ENCODE assay signal across 9 cellular contexts in the genomic region with DNA sequence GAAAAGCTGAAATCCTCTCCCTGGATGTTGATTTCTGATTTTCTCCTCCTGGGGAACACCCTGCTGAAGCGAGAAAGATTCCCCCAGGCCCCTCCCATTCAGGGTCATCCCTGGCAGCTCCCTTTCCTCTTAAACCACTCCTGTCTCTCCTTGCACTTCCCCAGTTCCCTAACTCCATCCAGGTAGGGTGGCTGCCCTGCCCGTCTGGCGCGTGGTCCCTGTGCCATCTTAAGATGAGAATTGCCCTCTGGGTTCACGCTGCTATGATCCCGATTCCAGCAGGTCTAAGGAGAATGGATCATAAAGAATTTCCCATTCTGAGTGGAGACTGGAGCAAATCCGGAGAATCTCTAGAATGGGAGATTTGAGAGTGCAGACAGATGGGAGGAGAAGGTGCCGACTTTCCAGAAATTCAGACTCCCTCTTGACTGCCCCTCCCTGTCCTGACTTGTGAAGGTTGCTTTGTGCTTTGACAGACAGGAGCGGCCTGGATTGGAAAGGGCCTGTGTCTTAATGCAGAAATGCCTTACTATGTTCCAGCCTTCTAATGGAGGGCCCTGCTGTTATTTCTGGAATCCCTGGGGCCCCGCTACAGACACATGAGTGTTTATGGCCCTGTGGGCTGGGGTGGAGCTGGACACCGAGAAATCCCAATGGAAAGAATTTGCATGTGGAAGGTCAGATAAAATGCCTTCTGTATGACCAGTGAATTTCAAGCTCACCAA. TPM values are rescaled to one million over a fixed set of nuclear protein-coding genes. Genes with fewer than 3 reads are reported as not detected.
DNase-seq lines count a peak whose midpoint lies in the region; ATAC-seq and TF ChIP-seq lines count a peak whose summit lies in the region.
"Had no signal": no experiment of that assay in that cellular context is flagged by ENCODE, and none has a peak within 500 bp of the region (broad histone marks: within the 10 kb centered on the region; RNA-seq: fewer than 3 reads in every experiment).

No MANE protein-coding gene starts in this region.

- ATAC-seq in stimulated activated naive CD8-positive, alpha-beta T cell treated with anti-CD3 and anti-CD28 coated beads, Interleukin-15, Interleukin-2, amounts not matched to agents 100 U/mL and 50 U/mL, for 24 hours = no peak
- ATAC-seq in HG02588 (IDR thresholded peaks at IDR 0.05; ENCODE audit: unreplicated experiment) = no peak
- no peak for ATAC-seq in HG02678 (IDR thresholded peaks at IDR 0.05; ENCODE audit: unreplicated experiment)

- H3K27ac ChIP-seq in mesenchymal stem cell (ENCODE audit: low read length, poor library complexity, severe bottlenecking) (no peak overlapping the region), vagina (peak overlapping the region; percentile 49)

- peak overlapping the region; percentile 96 for H4K8ac ChIP-seq in mesenchymal stem cell (ENCODE audit: low read length)

- peaks cover 38% of the 10 kb centered on the region for H3K4me1 Mint-ChIP-seq in stimulated activated naive CD8-positive, alpha-beta T cell treated with anti-CD3 and anti-CD28 coated beads, Interleukin-15, Interleukin-2, amounts not matched to agents 100 ng/mL and 50 ng/mL, for 24 hours (ENCODE audit: low read depth)
- peaks cover 23% of the 10 kb centered on the region for H3K4me1 Mint-ChIP-seq in MCF 10A (ENCODE audit: insufficient read depth, unreplicated experiment)

- no peak overlapping the region for H3K14ac ChIP-seq in mesenchymal stem cell (ENCODE audit: low read length in 2 of 2)

- H3K4me3 Mint-ChIP-seq in stimulated activated naive CD8-positive, alpha-beta T cell treated with anti-CD3 and anti-CD28 coated beads, Interleukin-15, Interleukin-2, amounts not matched to agents 100 ng/mL and 50 ng/mL, for 24 hours = peak overlapping the region; percentile 97
- H3K4me3 Mint-ChIP-seq in MCF 10A (ENCODE audit: unreplicated experiment) = peak overlapping the region; percentile 3

- H3K27me3 ChIP-seq in mesenchymal stem cell (ENCODE audit: control insufficient read depth in 1 of 2, insufficient read depth in 1 of 2, low read length in 2 of 2) (no peaks in the 10 kb centered on the region), vagina (no peaks in the 10 kb centered on the region)

- intact Hi-C loops in MCF 10A (cut with micrococcal nuclease) (no loop called here), vagina (cut with DNase I) (no loop called here)

- POLR2A ChIA-PET in MCF 10A (lab: Yijun Ruan, JAX) = interaction anchor here (0.7 to 6.5 kb wide), 5 partner anchors 66 to 209 kb away, joined by 3 to 118 read pairs (median 3); a partner anchor contains a TSS

- CTCF ChIA-PET in MCF 10A (lab: Yijun Ruan, JAX) = interaction anchor here (0.6 to 1.8 kb wide), 3 partner anchors 71 to 138 kb away, joined by 3 to 9 read pairs (median 4); no protein-coding TSS in a partner anchor

- peak overlapping the region; percentile 61 for H2BK120ac ChIP-seq in mesenchymal stem cell (ENCODE audit: low read depth, low read length)

- no peak overlapping the region for H3K23ac ChIP-seq in mesenchymal stem cell (ENCODE audit: low read length in 2 of 2)

- H3K4me3 ChIP-seq in mesenchymal stem cell (ENCODE audit: insufficient read depth in 1 of 2, low read depth in 1 of 2, low read length in 2 of 2) = peak overlapping the region in 1 of 2 experiments; percentile 99
- H3K4me3 ChIP-seq in vagina = no peak overlapping the region

- H3K4me1 ChIP-seq in mesenchymal stem cell (ENCODE audit: control insufficient read depth, insufficient read depth, low read depth, low read length) (peaks cover 9% of the 10 kb centered on the region), vagina (peaks cover 47% of the 10 kb centered on the region)

- no peak overlapping the region for H3K27ac Mint-ChIP-seq in stimulated activated naive CD8-positive, alpha-beta T cell treated with anti-CD3 and anti-CD28 coated beads, Interleukin-15, Interleukin-2, amounts not matched to agents 100 ng/mL and 50 ng/mL, for 24 hours
- no peak overlapping the region for H3K27ac Mint-ChIP-seq in MCF 10A (ENCODE audit: low read depth, unreplicated experiment)

- WGBS in mesenchymal stem cell = 36% methylated on average over 10 of the region's 11 CpGs

- H2BK5ac ChIP-seq in mesenchymal stem cell (ENCODE audit: low read depth, low read length, poor library complexity, severe bottlenecking) = no peak overlapping the region

- H4K91ac ChIP-seq in mesenchymal stem cell (ENCODE audit: low read length) = peak overlapping the region; percentile 96

- H3K9me3 ChIP-seq in mesenchymal stem cell (ENCODE audit: control insufficient read depth, low read length) (no peaks in the 10 kb centered on the region), vagina (no peaks in the 10 kb centered on the region)

- peak overlapping the region; percentile 7 for H3K4me2 ChIP-seq in mesenchymal stem cell (ENCODE audit: low read length, poor library complexity, severe bottlenecking)

- H3K79me1 ChIP-seq in mesenchymal stem cell (replicated peaks; ENCODE audit: low read length, poor library complexity, severe bottlenecking) = no peaks in the 10 kb centered on the region

- no peaks in the 10 kb centered on the region for H3K27me3 Mint-ChIP-seq in stimulated activated naive CD8-positive, alpha-beta T cell treated with anti-CD3 and anti-CD28 coated beads, Interleukin-15, Interleukin-2, amounts not matched to agents 100 ng/mL and 50 ng/mL, for 24 hours
- no peaks in the 10 kb centered on the region for H3K27me3 Mint-ChIP-seq in MCF 10A (ENCODE audit: insufficient read depth, unreplicated experiment)

- no TSS peak for BruUV-seq in MCF 10A (replicated peaks; lab: Mats Ljungman, UMichigan)

- H2AK5ac ChIP-seq in mesenchymal stem cell (ENCODE audit: low read length, severe bottlenecking) = peak overlapping the region; percentile 72

- H2BK12ac ChIP-seq in mesenchymal stem cell (ENCODE audit: low read length in 2 of 2) = peak overlapping the region; percentile 54 to 89

- peak overlapping the region; percentile 99 for H3K9ac ChIP-seq in mesenchymal stem cell (ENCODE audit: low read length)

- peak overlapping the region; percentile 77 to 96 for H3K18ac ChIP-seq in mesenchymal stem cell (ENCODE audit: low read depth in 1 of 2, low read length in 2 of 2)

- H3K9me3 Mint-ChIP-seq in stimulated activated naive CD8-positive, alpha-beta T cell treated with anti-CD3 and anti-CD28 coated beads, Interleukin-15, Interleukin-2, amounts not matched to agents 100 ng/mL and 50 ng/mL, for 24 hours = peaks cover 5% of the 10 kb centered on the region
- H3K9me3 Mint-ChIP-seq in MCF 10A (ENCODE audit: unreplicated experiment) = no peaks in the 10 kb centered on the region

- TF ChIP-seq POLR2A in vagina (IDR thresholded peaks at IDR 0.05) = no peak

- peak overlapping the region; percentile 98 for H2BK15ac ChIP-seq in mesenchymal stem cell (ENCODE audit: low read depth, poor library complexity, severe bottlenecking)

- H2AFZ ChIP-seq in mesenchymal stem cell (ENCODE audit: low read depth, low read length) = no peak overlapping the region

- TF ChIP-seq CTCF in MCF 10A (IDR thresholded peaks at IDR 0.05; ENCODE audit: unreplicated experiment) = no peak
- TF ChIP-seq CTCF in vagina (IDR thresholded peaks at IDR 0.05) = no peak

- H3K36me3 ChIP-seq in mesenchymal stem cell (ENCODE audit: control insufficient read depth in 1 of 2, insufficient read depth in 2 of 2, low read depth in 1 of 2, low read length in 2 of 2) = peaks cover 3 to 16% of the 10 kb centered on the region in 2 experiments
- H3K36me3 ChIP-seq in vagina = peaks cover 0 to 15% of the 10 kb centered on the region in 2 donors

- peaks cover 31% of the 10 kb centered on the region for H3K36me3 Mint-ChIP-seq in stimulated activated naive CD8-positive, alpha-beta T cell treated with anti-CD3 and anti-CD28 coated beads, Interleukin-15, Interleukin-2, amounts not matched to agents 100 ng/mL and 50 ng/mL, for 24 hours (ENCODE audit: low read depth)
- peaks cover 23% of the 10 kb centered on the region for H3K36me3 Mint-ChIP-seq in MCF 10A (ENCODE audit: insufficient read depth, unreplicated experiment)

- peak overlapping the region; percentile 40 to 91 for H3K4ac ChIP-seq in mesenchymal stem cell (ENCODE audit: low read depth in 1 of 2, low read length in 2 of 2)

- DNase-seq in stimulated activated naive CD8-positive, alpha-beta T cell treated with anti-CD3 and anti-CD28 coated beads, Interleukin-15, Interleukin-2, amounts not matched to agents 100 U/mL and 50 U/mL, for 24 hours = no peak
- DNase-seq in MCF 10A (ENCODE audit: unreplicated experiment) (no peak), mesenchymal stem cell (peak; percentile 77), vagina (ENCODE audit: extremely low spot score in 2 of 2) (no peak)
- no peak for DNase-seq in stimulated activated naive CD4-positive, alpha-beta T cell treated with Interleukin-2 at 50 U/mL for 16 hours (lab: John Stamatoyannopoulos, UW)
- DNase-seq: NCI-H1694 treated with DMSO at 0.1 percent for 48 hours had no signal

RNA-seq across cellular contexts. Expression of a gene that starts 1.3 kb away (rescaled TPM):
- total RNA-seq in MCF 10A (2022) (239 TPM in 2 replicates), vagina (173 TPM)
- polyA plus RNA-seq in mesenchymal stem cell (2013, experiment 1 of 2) = 317 TPM
- polyA plus RNA-seq in mesenchymal stem cell (2013, experiment 2 of 2) = 324 TPM
